11 cellular contexts compared by ENCODE assay signal in genomic region chr19:41705393-41706174, GRCh38. TPM values are rescaled to one million over a fixed set of nuclear protein-coding genes. Genes with fewer than 3 reads are reported as not detected.
DNase-seq lines count a peak whose midpoint lies in the region; ATAC-seq, FAIRE-seq and TF ChIP-seq lines count a peak whose summit lies in the region.
"Had no signal": no experiment of that assay in that cellular context is flagged by ENCODE, and none has a peak within 500 bp of the region (broad histone marks: within the 10 kb centered on the region; RNA-seq: fewer than 3 reads in every experiment).

No MANE protein-coding gene starts in this region.

- POLR2A ChIA-PET in A549 (lab: Yijun Ruan, JAX) = interaction anchor here (0.9 kb wide), 1 partner anchor 154 kb away, joined by 3 read pairs; the partner anchor contains the start of gene RPS19

- TF ChIP-seq EP300 in A549 (IDR thresholded peaks at IDR 0.05) = no peak

- CTCF ChIA-PET in A549 (lab: Yijun Ruan, JAX) = interaction anchor here (0.5 to 15.7 kb wide), 29 partner anchors 12 to 366 kb away, joined by 3 to 358 read pairs (median 11); partner anchors contain the start of genes CEACAM3, CEACAM6, CEACAM7 and RPS19
- CTCF ChIA-PET in activated CD8-positive, alpha-beta memory T cell treated with anti-CD3 and anti-CD28 coated beads, Interleukin-2, amount 10 ng/mL, durations not matched to agents 7 days and 5 days (lab: Charles Lee) = interaction anchor here (0.7 to 1.9 kb wide), 7 partner anchors 9 to 64 kb away, joined by 3 to 9 read pairs (median 3); partner anchors contain the start of gene CEACAM7

- no peak overlapping the region for H3K4me2 ChIP-seq in A549

- WGBS in A549 (ENCODE audit: missing lambda C conversion rate) = 52% methylated on average over 10 of the region's 10 CpGs
- WGBS in psoas muscle, 3 donors = 35 to 39% (median 38%) methylated on average over 10 of the region's 10 CpGs

- H3K4me3 ChIP-seq in A549 (no peak overlapping the region), psoas muscle (no peak overlapping the region)

- peaks cover 42% of the 10 kb centered on the region for H3K4me1 ChIP-seq in A549
- no peaks in the 10 kb centered on the region for H3K4me1 ChIP-seq in psoas muscle

- H3K9me3 ChIP-seq in A549 (no peaks in the 10 kb centered on the region), psoas muscle (no peaks in the 10 kb centered on the region)

- ATAC-seq in A549 (peak; percentile 28; a peak in 5 of 6 replicates), psoas muscle (no peak), GM21737 (IDR thresholded peaks at IDR 0.05; ENCODE audit: unreplicated experiment) (no peak)
- ATAC-seq in activated CD8-positive, alpha-beta memory T cell treated with anti-CD3 and anti-CD28 coated beads, Interleukin-2, amount 10 ng/mL, durations not matched to agents 7 days and 5 days = no peak

- no peak for TF ChIP-seq POLR2A in A549 (IDR thresholded peaks at IDR 0.05; ENCODE audit: low read length)

- H3K27ac ChIP-seq in A549 = peak overlapping the region in 1 of 2 experiments; percentile 12; a peak in 1 of 6 replicates
- H3K27ac ChIP-seq in psoas muscle = no peak overlapping the region

- H3K27me3 Mint-ChIP-seq in activated CD8-positive, alpha-beta memory T cell treated with anti-CD3 and anti-CD28 coated beads, Interleukin-2, amount 10 ng/mL, durations not matched to agents 7 days and 5 days = peaks cover 16% of the 10 kb centered on the region

- no peak overlapping the region for H3K4me3 Mint-ChIP-seq in activated CD8-positive, alpha-beta memory T cell treated with anti-CD3 and anti-CD28 coated beads, Interleukin-2, amount 10 ng/mL, durations not matched to agents 7 days and 5 days

- no peaks in the 10 kb centered on the region for H3K9me3 Mint-ChIP-seq in activated CD8-positive, alpha-beta memory T cell treated with anti-CD3 and anti-CD28 coated beads, Interleukin-2, amount 10 ng/mL, durations not matched to agents 7 days and 5 days (ENCODE audit: low read depth)

- no peak overlapping the region for H3K27ac Mint-ChIP-seq in activated CD8-positive, alpha-beta memory T cell treated with anti-CD3 and anti-CD28 coated beads, Interleukin-2, amount 10 ng/mL, durations not matched to agents 7 days and 5 days

- intact Hi-C loops in psoas muscle (cut with DNase I) = no loop called here

- no peaks in the 10 kb centered on the region for H3K36me3 ChIP-seq in psoas muscle (ENCODE audit: insufficient read depth in 1 of 2, low read depth in 1 of 2)

- H3K36me3 Mint-ChIP-seq in activated CD8-positive, alpha-beta memory T cell treated with anti-CD3 and anti-CD28 coated beads, Interleukin-2, amount 10 ng/mL, durations not matched to agents 7 days and 5 days = no peaks in the 10 kb centered on the region

- FAIRE-seq in A549 (lab: Jason Lieb, UNC) = no peak

- no peak for TF ChIP-seq CTCF in A549 (IDR thresholded peaks at IDR 0.05)
- no peak for TF ChIP-seq CTCF in psoas muscle (IDR thresholded peaks at IDR 0.05)

- H3K27me3 ChIP-seq in psoas muscle (ENCODE audit: insufficient read depth in 3 of 3, low read length in 2 of 3) = peaks cover 0 to 21% (median 0%) of the 10 kb centered on the region in 3 donors

- peaks cover 3% of the 10 kb centered on the region for H3K4me1 Mint-ChIP-seq in activated CD8-positive, alpha-beta memory T cell treated with anti-CD3 and anti-CD28 coated beads, Interleukin-2, amount 10 ng/mL, durations not matched to agents 7 days and 5 days

- TF ChIP-seq RAD21 in A549 (conservative IDR thresholded peaks at IDR 0.05 in 1 of 2, IDR thresholded peaks at IDR 0.05 in 1 of 2) = no peak

- peak; percentile 53 to 58 for DNase-seq in A549 (ENCODE audit: low read depth in 1 of 2, low spot score in 1 of 2)
- peak; percentile 41 for DNase-seq in HuH-7.5 (ENCODE audit: low spot score)
- peak; percentile 52 for DNase-seq in activated CD8-positive, alpha-beta memory T cell treated with anti-CD3 and anti-CD28 coated beads, Interleukin-2, amount 10 ng/mL, durations not matched to agents 7 days and 5 days
- peak; percentile 83 for DNase-seq in islet precursor cell
- no peak for DNase-seq in psoas muscle
- DNase-seq in hepatic stellate cell (ENCODE audit: low spot score) = no peak
- DNase-seq in HPDE6-E6E7 (ENCODE audit: extremely low spot score) = no peak
- DNase-seq: C1 segment of cervical spinal cord, NCI-H1930 had no signal

TF ChIP-seq in A549, 52 proteins besides CTCF, POLR2A, EP300 and RAD21:
- TF ChIP-seq EHMT2 (IDR thresholded peaks at IDR 0.05; ENCODE audit: low read depth) (peak; percentile 84; the same call in 1 of the 2 replicates), REST (IDR thresholded peaks at IDR 0.05) (peak; percentile 97), GATA3 (IDR thresholded peaks at IDR 0.05; ENCODE audit: borderline replicate concordance) (no peak)

RNA-seq across cellular contexts. Expression of gene CEACAM5, which starts 2.8 kb away (rescaled TPM):
- polyA plus RNA-seq in A549 (2011; rRNA removed) (1.3 and 2.3 TPM in 2 replicates), A549 (2017; fragmentation: RNase III; extraction: RNeasy Plus Mini Kit Qiagen cat#74134 plus additional on column Dnase treatment) (0.12 TPM in 1 of 3 replicates, not detected in the others), psoas muscle (under 1 TPM in 1 of 3 donors, not detected in 2; 0.04 TPM)
- 0.16 and 0.22 TPM in 2 replicates for polyA plus RNA-seq in A549 (2012; cell fraction: cytosol; rRNA removed)
- 0.40 and 0.62 TPM in 2 replicates for polyA plus RNA-seq in A549 (2012; cell fraction: nucleus; rRNA removed)
- 0.78 and 1.4 TPM in 2 replicates for polyA minus RNA-seq in A549 (2011; rRNA and poly(A)+ RNA removed)
- total RNA-seq in activated CD8-positive, alpha-beta memory T cell treated with anti-CD3 and anti-CD28 coated beads, Interleukin-2, amount 10 ng/mL, durations not matched to agents 7 days and 5 days = not detected
- under 1 TPM in 2 of 4 donors, not detected in 2; 0.69 TPM for total RNA-seq in psoas muscle
- total RNA-seq: glomerular endothelial cell had no signal

RNA-seq across cellular contexts. Expression of gene CEACAM7, which starts 17.5 kb away (rescaled TPM):
- polyA plus RNA-seq in A549 (2011; rRNA removed) = 0.04 TPM in 1 of 2 replicates, not detected in the other
- not detected in 2 replicates for polyA plus RNA-seq in A549 (2012; cell fraction: cytosol; rRNA removed)
- polyA plus RNA-seq in A549 (2012; cell fraction: nucleus; rRNA removed) = not detected in 2 replicates
- 0.05 TPM in 1 of 3 replicates, not detected in the others for polyA plus RNA-seq in A549 (2017; fragmentation: RNase III; extraction: RNeasy Plus Mini Kit Qiagen cat#74134 plus additional on column Dnase treatment)
- polyA minus RNA-seq in A549 (2011; rRNA and poly(A)+ RNA removed) = not detected in 2 replicates
- total RNA-seq in activated CD8-positive, alpha-beta memory T cell treated with anti-CD3 and anti-CD28 coated beads, Interleukin-2, amount 10 ng/mL, durations not matched to agents 7 days and 5 days = not detected
- total RNA-seq in psoas muscle = under 1 TPM in 2 of 4 donors, not detected in 2; 0.15 to 0.32 TPM
- under 1 TPM in 1 of 3 donors, not detected in 2; 0.01 TPM for polyA plus RNA-seq in psoas muscle
- total RNA-seq: glomerular endothelial cell had no signal

RNA-seq across cellular contexts. Expression of gene CEACAM6, which starts 49.7 kb away (rescaled TPM):
- polyA plus RNA-seq in A549 (2011; rRNA removed) (17.7 and 26.7 TPM in 2 replicates), A549 (2017; fragmentation: RNase III; extraction: RNeasy Plus Mini Kit Qiagen cat#74134 plus additional on column Dnase treatment) (0.51 to 0.97 TPM (median 0.53 TPM) in 3 replicates), psoas muscle (under 1 TPM in 2 of 3 donors, not detected in 1; 0.03 TPM)
- 2.0 and 3.5 TPM in 2 replicates for polyA plus RNA-seq in A549 (2012; cell fraction: cytosol; rRNA removed)
- polyA plus RNA-seq in A549 (2012; cell fraction: nucleus; rRNA removed) = 1.9 and 4.5 TPM in 2 replicates
- polyA minus RNA-seq in A549 (2011; rRNA and poly(A)+ RNA removed) = 7.7 and 15.8 TPM in 2 replicates
- not detected for total RNA-seq in activated CD8-positive, alpha-beta memory T cell treated with anti-CD3 and anti-CD28 coated beads, Interleukin-2, amount 10 ng/mL, durations not matched to agents 7 days and 5 days
- total RNA-seq in psoas muscle = under 1 TPM in 2 of 4 donors, not detected in 2; 0.17 to 0.27 TPM
- total RNA-seq: glomerular endothelial cell had no signal

Comparison
In these comparisons a context has a peak if more than half of its experiments do, and no peak if none do; other contexts are left out.
1. ATAC-seq: peak in A549 (2 of 2); none in activated CD8-positive, alpha-beta memory T cell treated with anti-CD3 and anti-CD28 coated beads, Interleukin-2, amount 10 ng/mL, durations not matched to agents 7 days and 5 days (single experiment), psoas muscle (0 of 4) and GM21737 (single experiment).
2. DNase-seq: peak in A549 (2 of 2), HuH-7.5 (single experiment), activated CD8-positive, alpha-beta memory T cell treated with anti-CD3 and anti-CD28 coated beads, Interleukin-2, amount 10 ng/mL, durations not matched to agents 7 days and 5 days (single experiment) and islet precursor cell (single experiment); none in psoas muscle (0 of 2), hepatic stellate cell (single experiment) and HPDE6-E6E7 (single experiment).